1 cellular context compared by ENCODE assay signal in genomic region chr19:33403973-33404304, GRCh38.
TF ChIP-seq lines count a peak whose summit lies in the region.

No MANE protein-coding gene starts in this region.

TF ChIP-seq in K562, 482 proteins besides CTCF, POLR2A, EP300 and RAD21 (continued from another document):
- TF ChIP-seq FOS (IDR thresholded peaks at IDR 0.05; ENCODE audit: extremely low read depth, insufficient read length) (no peak), CHD4 (IDR thresholded peaks at IDR 0.05; ENCODE audit: insufficient read depth, insufficient replicate concordance, low read depth, low read length, poor library complexity, severe bottlenecking) (peak; percentile 63), KDM1A (IDR thresholded peaks at IDR 0.05) (peak in 1 of 2 experiments; percentile 66; a peak in 2 of 4 replicates), ZNF583 (CRISPR knock-in tag; IDR thresholded peaks at IDR 0.05) (no peak), HMG20B (CRISPR knock-in tag; IDR thresholded peaks at IDR 0.05) (no peak)
